In genomic region chr14:28083456-28083855, GRCh38 we compare ENCODE assay signal across 20 cellular contexts.
DNase-seq lines count a peak whose midpoint lies in the region; ATAC-seq and TF ChIP-seq lines count a peak whose summit lies in the region.
"Had no signal": no experiment of that assay in that cellular context is flagged by ENCODE, and none has a peak within 500 bp of the region (broad histone marks: within the 10 kb centered on the region; RNA-seq: fewer than 3 reads in every experiment).

No MANE protein-coding gene starts in this region.

- H3K27ac ChIP-seq in RWPE1 (no peak overlapping the region; the same call in 1 of the 2 replicates), tibial artery (no peak overlapping the region), smooth muscle cell (ENCODE audit: low read depth) (no peak overlapping the region)
- H3K27ac ChIP-seq: GM23248, HL-60 had no signal

- H3K4me3 ChIP-seq in choroid plexus epithelial cell (ENCODE audit: low read depth, low read length) (no peak overlapping the region), tibial artery (no peak overlapping the region), smooth muscle cell (no peak overlapping the region)
- H3K4me3 ChIP-seq: GM23248, HAP-1 had no signal

- no peak overlapping the region for H2AFZ ChIP-seq in smooth muscle cell (ENCODE audit: low read depth)
- H2AFZ ChIP-seq: GM23248 had no signal

- H3K27me3 ChIP-seq in tibial artery: no peaks in the 10 kb centered on the region
- no peaks in the 10 kb centered on the region for H3K27me3 ChIP-seq in smooth muscle cell (ENCODE audit: low read depth)

- H3K36me3 ChIP-seq in tibial artery (no peaks in the 10 kb centered on the region), smooth muscle cell (ENCODE audit: low read depth) (no peaks in the 10 kb centered on the region)
- H3K36me3 ChIP-seq: HAP-1 had no signal

- TF ChIP-seq CTCF in RWPE1 (conservative IDR thresholded peaks at IDR 0.05; ENCODE audit: low read depth) (no peak), choroid plexus epithelial cell (conservative IDR thresholded peaks at IDR 0.05; ENCODE audit: low read depth, low read length) (no peak), tibial artery (IDR thresholded peaks at IDR 0.05) (no peak), smooth muscle cell (IDR thresholded peaks at IDR 0.05; ENCODE audit: borderline replicate concordance, insufficient read depth, poor library complexity, severe bottlenecking) (no peak)

- 75% methylated on average over 4 of the region's 4 CpGs for WGBS in smooth muscle cell (ENCODE audit: low lambda C conversion rate)

- H4K20me1 ChIP-seq in smooth muscle cell (ENCODE audit: low read depth): no peaks in the 10 kb centered on the region

- CTCF ChIA-PET in RWPE1 (lab: Yijun Ruan, JAX): interaction anchor here (0.6 kb wide), 1 partner anchor 20 kb away, joined by 4 read pairs; no protein-coding TSS in a partner anchor

- ATAC-seq in HG02885 (IDR thresholded peaks at IDR 0.05; ENCODE audit: poor library complexity, unreplicated experiment): no peak

- DNase-seq in ELR (ENCODE audit: low read depth) (peak; percentile 18), RWPE1 (ENCODE audit: low spot score) (peak; percentile 22), choroid plexus epithelial cell (ENCODE audit: low read depth) (peak; percentile 31), iris pigment epithelial cell (ENCODE audit: low read depth) (peak; percentile 12), NCI-H345 treated with DMSO at 0.1 percent for 48 hours (lab: John Stamatoyannopoulos, UW; ENCODE audit: unreplicated experiment) (no peak), tibial artery (no peak), smooth muscle cell (lab: John Stamatoyannopoulos, UW; ENCODE audit: unreplicated experiment) (no peak)
- DNase-seq: DMS53, GM23248, KG1, MV-4-11, NCI-H1105 treated with DMSO at 0.1 percent for 48 hours, NCI-H2029 treated with DMSO at 0.1 percent for 48 hours, NCI-H2171, NCI-H446, NCI-H526, Right ventricle myocardium superior had no signal

- H3F3A ChIP-seq in smooth muscle cell (ENCODE audit: low read depth): no peaks in the 10 kb centered on the region

- POLR2A ChIA-PET in RWPE1 (lab: Yijun Ruan, JAX; ENCODE audit: low non-redundant PET): no interaction called here

- H3K9ac ChIP-seq in smooth muscle cell (ENCODE audit: low read depth): no peak overlapping the region
- H3K9ac ChIP-seq: GM23248 had no signal

- H3K79me2 ChIP-seq in smooth muscle cell (ENCODE audit: low read depth): no peaks in the 10 kb centered on the region

- intact Hi-C loops in tibial artery (cut with DNase I; ENCODE audit: low total_unique reads): no loop called here

- no peak overlapping the region for H3K4me2 ChIP-seq in smooth muscle cell

- no peaks in the 10 kb centered on the region for H3K9me3 ChIP-seq in tibial artery
- no peaks in the 10 kb centered on the region for H3K9me3 ChIP-seq in smooth muscle cell (replicated peaks; ENCODE audit: low read depth)
- H3K9me3 ChIP-seq: HAP-1 had no signal

- H3K4me1 ChIP-seq in tibial artery (no peaks in the 10 kb centered on the region), smooth muscle cell (ENCODE audit: low read depth) (peaks cover 5% of the 10 kb centered on the region)
- H3K4me1 ChIP-seq: HAP-1 had no signal

Comparison
In these comparisons a context has a peak if more than half of its experiments do, and no peak if none do; other contexts are left out.
1. DNase-seq: peak in ELR (single experiment), RWPE1 (single experiment), choroid plexus epithelial cell (single experiment) and iris pigment epithelial cell (single experiment); none in NCI-H345 treated with DMSO at 0.1 percent for 48 hours (single experiment), tibial artery (0 of 2) and smooth muscle cell (single experiment).